ENCODE assay signal across 5 cellular contexts in the genomic region with DNA sequence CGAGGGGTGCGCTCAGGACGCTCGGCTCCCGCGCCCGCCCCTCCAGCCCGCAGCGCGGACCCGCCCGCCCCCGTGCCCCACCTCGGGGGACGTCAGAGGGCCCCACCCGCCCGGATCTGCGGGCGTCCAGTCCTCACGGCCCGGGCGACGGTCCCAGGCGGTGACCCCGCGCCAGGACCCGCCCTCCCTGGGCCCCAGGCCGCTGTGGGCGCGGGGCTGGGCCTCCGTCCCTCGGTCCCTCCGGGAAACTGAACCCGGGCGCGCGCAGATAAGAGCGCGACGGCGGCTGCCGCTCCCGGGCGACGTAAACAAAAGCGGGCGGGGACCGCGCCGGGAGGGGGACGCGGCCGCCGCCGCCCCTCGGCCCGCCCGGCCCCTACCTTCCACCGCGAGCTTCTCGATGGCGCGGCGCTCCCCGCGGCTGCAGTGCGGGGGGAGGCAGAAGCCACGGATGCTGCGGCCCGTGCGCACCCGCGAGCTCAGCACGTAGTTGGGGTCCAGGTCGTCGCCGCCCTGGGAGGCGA. TPM values are rescaled to one million over a fixed set of nuclear protein-coding genes. Genes with fewer than 3 reads are reported as not detected.
A peak's percentile ranks its signal among the peaks of the same experiment; 100 is the strongest.
DNase-seq lines count a peak whose midpoint lies in the region; ATAC-seq, FAIRE-seq and TF ChIP-seq lines count a peak whose summit lies in the region.

No MANE protein-coding gene starts in this region.

- H3K27ac ChIP-seq in IMR-90 (ENCODE audit: insufficient read depth, low read length) (no peak overlapping the region), cingulate gyrus (ENCODE audit: low read depth, low read length) (peak overlapping the region; percentile 89), pancreas (peak overlapping the region; percentile 56 to 89 (median 70))

- intact Hi-C loops in IMR-90 (cut with micrococcal nuclease), result no loop called here
- intact Hi-C loops in pancreas (cut with DNase I), result no loop called here

- H2BK120ac ChIP-seq in IMR-90 (ENCODE audit: low read depth, low read length), result no peak overlapping the region

- ATAC-seq in IMR-90 (ENCODE audit: low read depth), result peak; percentile 1
- ATAC-seq in pancreas, result peak; percentile 23 to 43 (median 33)
- no peak for ATAC-seq in GM21367 (IDR thresholded peaks at IDR 0.05; ENCODE audit: unreplicated experiment)

- H3K18ac ChIP-seq in IMR-90 (ENCODE audit: low read depth, low read length), result no peak overlapping the region

- no peak overlapping the region for H2AK9ac ChIP-seq in IMR-90 (replicated peaks; ENCODE audit: low read depth, low read length, poor library complexity)

- no peak overlapping the region; a peak in 1 of 4 replicates for H4K8ac ChIP-seq in IMR-90 (ENCODE audit: low read depth in 2 of 2, low read length in 2 of 2)

- H3K56ac ChIP-seq in IMR-90 (ENCODE audit: extremely low read depth, insufficient read depth, low read length), result no peak overlapping the region

- BruUV-seq in IMR-90 (replicated peaks; lab: Mats Ljungman, UMichigan), result no TSS peak

- no peaks in the 10 kb centered on the region for H3K9me1 ChIP-seq in IMR-90 (ENCODE audit: insufficient read depth, low read length)

- 0% methylated on average over 11 of the region's 78 CpGs; no CpG with 5 or more reads in 1 of the 2 experiments for WGBS in IMR-90 (ENCODE audit: extremely low coverage in 2 of 2, insufficient read length in 1 of 2), 2 experiments
- 0 to 1% methylated on average over 30 to 78 of the region's 78 CpGs for WGBS in pancreas, 2 donors

- H2AFZ ChIP-seq in IMR-90 (replicated peaks; ENCODE audit: low read length, poor library complexity), result peak overlapping the region; percentile 89

- TF ChIP-seq POLR2A in IMR-90 (IDR thresholded peaks at IDR 0.05; ENCODE audit: low read depth, low read length), result no peak

- POLR2A ChIA-PET in IMR-90 (lab: Charles Lee; ENCODE audit: unreplicated experiment), result no interaction called here

- H4K5ac ChIP-seq in IMR-90 (ENCODE audit: low read depth, low read length), result no peak overlapping the region; the same call in 1 of the 2 replicates

- no peak for TF ChIP-seq RAD21 in IMR-90 (IDR thresholded peaks at IDR 0.05; ENCODE audit: low read length)

- CTCF ChIA-PET in IMR-90 (lab: Yijun Ruan, JAX), result no interaction called here

- H2BK15ac ChIP-seq in IMR-90 (ENCODE audit: low read depth, low read length), result no peak overlapping the region

- H3K36me3 ChIP-seq in IMR-90 (ENCODE audit: control insufficient read depth, insufficient read depth, low read length), result no peaks in the 10 kb centered on the region
- H3K36me3 ChIP-seq in pancreas, result no peaks in the 10 kb centered on the region

- H4K91ac ChIP-seq in IMR-90 (ENCODE audit: insufficient read depth, low read depth, low read length), result no peak overlapping the region

- H4K20me1 ChIP-seq in IMR-90 (ENCODE audit: insufficient read depth, low read length), result peaks cover 11% of the 10 kb centered on the region

- peak overlapping the region; percentile 99 for H3K4me2 ChIP-seq in IMR-90 (ENCODE audit: low read depth, low read length)

- TF ChIP-seq CTCF in IMR-90 (conservative IDR thresholded peaks at IDR 0.05; ENCODE audit: low read depth, low read length) (no peak), pancreas (IDR thresholded peaks at IDR 0.05) (no peak)

- H3K79me1 ChIP-seq in IMR-90 (ENCODE audit: low read depth in 1 of 2, low read length in 2 of 2), result peaks cover 0 to 5% of the 10 kb centered on the region in 2 experiments; a peak in 1 of 4 replicates

- H3K4me1 ChIP-seq in IMR-90 (ENCODE audit: control insufficient read depth, insufficient read depth, low read length) (peaks cover 18% of the 10 kb centered on the region), pancreas (peaks cover 4 to 24% (median 8%) of the 10 kb centered on the region in 3 donors)

- in situ Hi-C loops in IMR-90 (cut with MboI; ENCODE audit: low sequenced_read_pairs), result no loop called here

- dilution Hi-C loops in IMR-90 (cut with HindIII; ENCODE audit: low sequenced_read_pairs, unreplicated experiment), result no loop called here

- no peak overlapping the region for H2BK20ac ChIP-seq in IMR-90 (ENCODE audit: low read depth, low read length)

- H3K9ac ChIP-seq in IMR-90 (ENCODE audit: low read depth, low read length), result no peak overlapping the region

- FAIRE-seq in pancreas (lab: Jason Lieb, UNC), result no peak

- H2BK5ac ChIP-seq in IMR-90 (ENCODE audit: low read depth, low read length, poor library complexity, severe bottlenecking), result no peak overlapping the region

- H3K9me3 ChIP-seq in IMR-90 (ENCODE audit: control insufficient read depth, insufficient read depth, low read length), result no peaks in the 10 kb centered on the region
- H3K9me3 ChIP-seq in pancreas, result no peaks in the 10 kb centered on the region

- H3K4ac ChIP-seq in IMR-90 (ENCODE audit: low read depth, low read length), result peak overlapping the region; percentile 75; the same call in 1 of the 2 replicates

- H3K23ac ChIP-seq in IMR-90 (ENCODE audit: low read depth, low read length), result no peak overlapping the region

- H3K14ac ChIP-seq in IMR-90 (replicated peaks; ENCODE audit: low read depth, low read length), result no peak overlapping the region

- DNase-seq in IMR-90 (no peak), pancreas (peak in 1 of 6 donors; percentile 82), NOMO-1 treated with dmso at 0.1 percent for 144 hours (lab: John Stamatoyannopoulos, UW; ENCODE audit: unreplicated experiment) (no peak)

- peak overlapping the region; percentile 59 for H3K4me3 ChIP-seq in IMR-90 (ENCODE audit: insufficient read depth, low read depth, low read length)
- peak overlapping the region; percentile 19 to 63 (median 51) for H3K4me3 ChIP-seq in pancreas

- peaks cover 15% of the 10 kb centered on the region for H3K27me3 ChIP-seq in IMR-90 (ENCODE audit: control insufficient read depth, insufficient read depth, low read length)
- no peaks in the 10 kb centered on the region for H3K27me3 ChIP-seq in pancreas

- no peak overlapping the region for H2AK5ac ChIP-seq in IMR-90 (ENCODE audit: low read depth, low read length)

TF ChIP-seq in IMR-90, 13 proteins besides CTCF, POLR2A, EP300 and RAD21:
- TF ChIP-seq, protein P1, sequence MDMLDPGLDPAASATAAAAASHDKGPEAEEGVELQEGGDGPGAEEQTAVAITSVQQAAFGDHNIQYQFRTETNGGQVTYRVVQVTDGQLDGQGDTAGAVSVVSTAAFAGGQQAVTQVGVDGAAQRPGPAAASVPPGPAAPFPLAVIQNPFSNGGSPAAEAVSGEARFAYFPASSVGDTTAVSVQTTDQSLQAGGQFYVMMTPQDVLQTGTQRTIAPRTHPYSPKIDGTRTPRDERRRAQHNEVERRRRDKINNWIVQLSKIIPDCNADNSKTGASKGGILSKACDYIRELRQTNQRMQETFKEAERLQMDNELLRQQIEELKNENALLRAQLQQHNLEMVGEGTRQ (IDR thresholded peaks at IDR 0.05; ENCODE audit: low read depth, low read length), result no peak
- TF ChIP-seq CEBPB (IDR thresholded peaks at IDR 0.05; ENCODE audit: low read depth, low read length) (no peak), MAZ (IDR thresholded peaks at IDR 0.05; ENCODE audit: borderline replicate concordance, low read depth, low read length) (no peak; the same call in 1 of the 2 replicates), CHD1 (IDR thresholded peaks at IDR 0.05; ENCODE audit: low read depth, low read length) (no peak), SMC3 (IDR thresholded peaks at IDR 0.05; ENCODE audit: low read depth, low read length) (no peak), FOS (IDR thresholded peaks at IDR 0.05; ENCODE audit: low read depth, low read length) (no peak), MXI1 (IDR thresholded peaks at IDR 0.05; ENCODE audit: borderline replicate concordance, low read depth, low read length) (no peak), MAFK (IDR thresholded peaks at IDR 0.05; ENCODE audit: low read depth, low read length) (no peak), NFE2L2 (IDR thresholded peaks at IDR 0.05; ENCODE audit: low read depth, low read length) (no peak), BHLHE40 (IDR thresholded peaks at IDR 0.05; ENCODE audit: low read depth, low read length) (no peak), RCOR1 (IDR thresholded peaks at IDR 0.05; ENCODE audit: insufficient replicate concordance, low read length) (no peak), RFX5 (IDR thresholded peaks at IDR 0.05; ENCODE audit: low read depth, low read length) (no peak)
- TF ChIP-seq, protein P2, sequence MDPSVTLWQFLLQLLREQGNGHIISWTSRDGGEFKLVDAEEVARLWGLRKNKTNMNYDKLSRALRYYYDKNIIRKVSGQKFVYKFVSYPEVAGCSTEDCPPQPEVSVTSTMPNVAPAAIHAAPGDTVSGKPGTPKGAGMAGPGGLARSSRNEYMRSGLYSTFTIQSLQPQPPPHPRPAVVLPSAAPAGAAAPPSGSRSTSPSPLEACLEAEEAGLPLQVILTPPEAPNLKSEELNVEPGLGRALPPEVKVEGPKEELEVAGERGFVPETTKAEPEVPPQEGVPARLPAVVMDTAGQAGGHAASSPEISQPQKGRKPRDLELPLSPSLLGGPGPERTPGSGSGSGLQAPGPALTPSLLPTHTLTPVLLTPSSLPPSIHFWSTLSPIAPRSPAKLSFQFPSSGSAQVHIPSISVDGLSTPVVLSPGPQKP (IDR thresholded peaks at IDR 0.05; ENCODE audit: borderline replicate concordance, low read depth, low read length), result no peak

RNA-seq across cellular contexts. Expression of a gene that starts 1.1 kb away (rescaled TPM):
- total RNA-seq in IMR-90 (2012; rRNA removed) (17.7 and 31.7 TPM in 2 replicates), pancreas (10 to 100 TPM; 17.8 to 52.9 (median 40.1) TPM)
- polyA plus RNA-seq in IMR-90 (2012; rRNA removed) (82.6 and 120 TPM in 2 replicates), pancreas (100 to 1,000 TPM; 140 to 264 TPM)
- polyA plus RNA-seq in IMR-90 (2012; cell fraction: cytosol; rRNA removed), result 55.5 and 84.4 TPM in 2 replicates
- polyA plus RNA-seq in IMR-90 (2012; cell fraction: nucleus; rRNA removed; ENCODE audit: low replicate concordance), result 78.1 and 241 TPM in 2 replicates

RNA-seq across cellular contexts. Expression of a gene that starts 7.5 kb away (rescaled TPM):
- total RNA-seq in IMR-90 (2012; rRNA removed) (5.7 and 6.4 TPM in 2 replicates), pancreas (10 to 100 TPM in 1 of 6 donors, 1 to 10 TPM in 5; 3.3 to 10.4 (median 6.3) TPM)
- polyA plus RNA-seq in IMR-90 (2012; rRNA removed) (16.2 and 20.0 TPM in 2 replicates), pancreas (10 to 100 TPM; 13.2 to 16.1 TPM)
- polyA plus RNA-seq in IMR-90 (2012; cell fraction: cytosol; rRNA removed), result 9.4 and 20.8 TPM in 2 replicates
- polyA plus RNA-seq in IMR-90 (2012; cell fraction: nucleus; rRNA removed; ENCODE audit: low replicate concordance), result 15.1 and 42.4 TPM in 2 replicates

RNA-seq across cellular contexts. Expression of a gene that starts 41.0 kb away (rescaled TPM):
- total RNA-seq in IMR-90 (2012; rRNA removed) (22.2 and 32.2 TPM in 2 replicates), pancreas (10 to 100 TPM in 3 of 6 donors, 1 to 10 TPM in 3; 6.4 to 13.4 (median 10.0) TPM)
- polyA plus RNA-seq in IMR-90 (2012; rRNA removed) (5.2 and 6.7 TPM in 2 replicates), pancreas (1 to 10 TPM; 3.6 to 8.5 TPM)
- polyA plus RNA-seq in IMR-90 (2012; cell fraction: cytosol; rRNA removed), result 1.9 and 2.3 TPM in 2 replicates
- polyA plus RNA-seq in IMR-90 (2012; cell fraction: nucleus; rRNA removed; ENCODE audit: low replicate concordance), result 0.92 and 4.4 TPM in 2 replicates

RNA-seq across cellular contexts. Expression of a gene that starts 41.3 kb away (rescaled TPM):
- total RNA-seq in IMR-90 (2012; rRNA removed) (12.2 and 20.6 TPM in 2 replicates), pancreas (10 to 100 TPM; 17.0 to 28.7 (median 23.9) TPM)
- polyA plus RNA-seq in IMR-90 (2012; rRNA removed) (18.5 and 21.1 TPM in 2 replicates), pancreas (10 to 100 TPM; 28.0 to 31.7 TPM)
- 9.6 and 17.9 TPM in 2 replicates for polyA plus RNA-seq in IMR-90 (2012; cell fraction: cytosol; rRNA removed)
- polyA plus RNA-seq in IMR-90 (2012; cell fraction: nucleus; rRNA removed; ENCODE audit: low replicate concordance), result 3.4 and 10.8 TPM in 2 replicates
